In genomic region chr1:172727956-172728603, GRCh38 we compare ENCODE assay signal across 8 cellular contexts.
DNase-seq lines count a peak whose midpoint lies in the region; ATAC-seq and TF ChIP-seq lines count a peak whose summit lies in the region.

No MANE protein-coding gene starts in this region.

- no peak overlapping the region for H3K4me3 ChIP-seq in breast epithelium
- no peak overlapping the region for H3K4me3 ChIP-seq in esophagus squamous epithelium

- no TSS peak for BruUV-seq in MCF 10A (replicated peaks; lab: Mats Ljungman, UMichigan)

- H3K9me3 Mint-ChIP-seq in MCF 10A (ENCODE audit: unreplicated experiment), result peaks cover 8% of the 10 kb centered on the region
- peaks cover 23% of the 10 kb centered on the region for H3K9me3 Mint-ChIP-seq in T-helper 2 cell treated with Interferon-gamma antibody and Interleukin-4, amounts not matched to agents 5 μg/mL and 100 μg/mL, for 36 hours

- DNase-seq in MCF 10A (ENCODE audit: unreplicated experiment), result peak; percentile 38
- DNase-seq in breast epithelium (ENCODE audit: low spot score in 2 of 2), result no peak
- peak in 47 of 76 experiments; percentile 7 to 71 (median 33) for DNase-seq in HUDEP-2 (lab: John Stamatoyannopoulos, UW; ENCODE audit: unreplicated experiment in 76 of 76)
- DNase-seq in T-helper 2 cell treated with Interferon-gamma antibody and Interleukin-4, amounts not matched to agents 5 μg/mL and 100 μg/mL, for 36 hours (ENCODE audit: low spot score), result peak; percentile 39
- DNase-seq in esophagus squamous epithelium (lab: John Stamatoyannopoulos, UW), result no peak
- DNase-seq in stimulated activated CD4-positive, alpha-beta T cell treated with anti-CD3 and anti-CD28 coated beads, Interleukin-2, amount 100 ng/mL, for 24 hours, result peak; percentile 50 to 54
- no peak for DNase-seq in DMS79 (lab: John Stamatoyannopoulos, UW)

- H3K4me1 ChIP-seq in breast epithelium (no peaks in the 10 kb centered on the region), esophagus squamous epithelium (no peaks in the 10 kb centered on the region)

- WGBS in esophagus squamous epithelium, 2 donors, result 80 to 100% methylated on average over 1 of the region's 1 CpG

- no peaks in the 10 kb centered on the region for H3K36me3 ChIP-seq in breast epithelium
- H3K36me3 ChIP-seq in esophagus squamous epithelium, result no peaks in the 10 kb centered on the region

- H3K27me3 ChIP-seq in breast epithelium (no peaks in the 10 kb centered on the region), esophagus squamous epithelium (no peaks in the 10 kb centered on the region)

- no peak for ATAC-seq in HG03457 (IDR thresholded peaks at IDR 0.05; ENCODE audit: unreplicated experiment)

- H3K4me1 Mint-ChIP-seq in MCF 10A (ENCODE audit: insufficient read depth, unreplicated experiment), result peaks cover 6% of the 10 kb centered on the region
- H3K4me1 Mint-ChIP-seq in T-helper 2 cell treated with Interferon-gamma antibody and Interleukin-4, amounts not matched to agents 5 μg/mL and 100 μg/mL, for 36 hours (ENCODE audit: low read depth), result peaks cover 21% of the 10 kb centered on the region

- no peak overlapping the region for H3K27ac ChIP-seq in breast epithelium
- no peak overlapping the region for H3K27ac ChIP-seq in esophagus squamous epithelium

- TF ChIP-seq POLR2A in breast epithelium (IDR thresholded peaks at IDR 0.05), result no peak
- TF ChIP-seq POLR2A in esophagus squamous epithelium (IDR thresholded peaks at IDR 0.05), result no peak

- intact Hi-C loops in MCF 10A (cut with micrococcal nuclease), result no loop called here
- intact Hi-C loops in breast epithelium (cut with DNase I; ENCODE audit: low total_unique reads), result no loop called here
- intact Hi-C loops in esophagus squamous epithelium (cut with DNase I), result no loop called here

- H3K4me3 Mint-ChIP-seq in MCF 10A (ENCODE audit: unreplicated experiment), result no peak overlapping the region
- H3K4me3 Mint-ChIP-seq in T-helper 2 cell treated with Interferon-gamma antibody and Interleukin-4, amounts not matched to agents 5 μg/mL and 100 μg/mL, for 36 hours, result no peak overlapping the region

- no peaks in the 10 kb centered on the region for H3K36me3 Mint-ChIP-seq in MCF 10A (ENCODE audit: insufficient read depth, unreplicated experiment)
- H3K36me3 Mint-ChIP-seq in T-helper 2 cell treated with Interferon-gamma antibody and Interleukin-4, amounts not matched to agents 5 μg/mL and 100 μg/mL, for 36 hours (ENCODE audit: low read depth), result peaks cover 4% of the 10 kb centered on the region

- POLR2A ChIA-PET in MCF 10A (lab: Yijun Ruan, JAX), result interaction anchor here (1.0 kb wide), 1 partner anchor 9 kb away, joined by 3 read pairs; no protein-coding TSS in a partner anchor

- TF ChIP-seq CTCF in MCF 10A (IDR thresholded peaks at IDR 0.05; ENCODE audit: unreplicated experiment) (peak; percentile 44), breast epithelium (IDR thresholded peaks at IDR 0.05) (no peak), esophagus squamous epithelium (IDR thresholded peaks at IDR 0.05) (peak; percentile 17 to 86 (median 45))

- no peak overlapping the region for H3K27ac Mint-ChIP-seq in MCF 10A (ENCODE audit: low read depth, unreplicated experiment)
- H3K27ac Mint-ChIP-seq in T-helper 2 cell treated with Interferon-gamma antibody and Interleukin-4, amounts not matched to agents 5 μg/mL and 100 μg/mL, for 36 hours, result peak overlapping the region; percentile 27

- CTCF ChIA-PET in MCF 10A (lab: Yijun Ruan, JAX), result interaction anchor here (0.6 to 8.6 kb wide), 15 partner anchors 9 to 1333 kb away, joined by 3 to 97 read pairs (median 3); no protein-coding TSS in a partner anchor

- H3K27me3 Mint-ChIP-seq in MCF 10A (ENCODE audit: insufficient read depth, unreplicated experiment), result no peaks in the 10 kb centered on the region
- H3K27me3 Mint-ChIP-seq in T-helper 2 cell treated with Interferon-gamma antibody and Interleukin-4, amounts not matched to agents 5 μg/mL and 100 μg/mL, for 36 hours (ENCODE audit: low read depth), result peaks cover 22% of the 10 kb centered on the region

- H3K9me3 ChIP-seq in breast epithelium (peaks cover 0 to 5% of the 10 kb centered on the region in 2 donors), esophagus squamous epithelium (peaks cover 0 to 5% (median 0%) of the 10 kb centered on the region in 3 donors)

Comparison
In these comparisons a context has a peak if more than half of its experiments do, and no peak if none do; other contexts are left out.
1. DNase-seq: peak in MCF 10A (single experiment), HUDEP-2 (47 of 76), T-helper 2 cell treated with Interferon-gamma antibody and Interleukin-4, amounts not matched to agents 5 μg/mL and 100 μg/mL, for 36 hours (single experiment) and stimulated activated CD4-positive, alpha-beta T cell treated with anti-CD3 and anti-CD28 coated beads, Interleukin-2, amount 100 ng/mL, for 24 hours (2 of 2); none in breast epithelium (0 of 2), esophagus squamous epithelium (single experiment) and DMS79 (single experiment).
2. CTCF ChIP-seq: peak in MCF 10A (single experiment) and esophagus squamous epithelium (6 of 6); none in breast epithelium (0 of 3).